Comparison of ENCODE assay signal across 1 cellular context in the genomic region with DNA sequence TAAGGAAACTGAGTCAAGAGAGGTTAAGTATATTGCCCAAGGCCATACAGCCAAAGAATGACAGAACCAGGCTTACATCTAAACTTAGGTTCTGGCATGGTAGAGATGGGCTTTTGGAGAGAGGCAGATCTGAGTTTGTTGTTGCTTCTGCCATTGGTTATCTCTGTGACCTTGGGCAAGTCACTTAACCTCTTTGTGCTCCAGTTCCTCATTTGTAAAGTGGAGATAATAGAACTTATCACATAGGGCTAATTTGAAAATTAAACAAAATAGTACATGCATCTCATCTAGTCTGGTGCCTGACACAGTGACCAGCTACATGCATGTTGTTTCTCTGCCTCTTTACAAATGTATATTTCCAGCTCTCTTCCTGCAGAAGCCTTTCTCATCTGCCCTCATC.
TF ChIP-seq lines count a peak whose summit lies in the region.

No MANE protein-coding gene starts in this region.

TF ChIP-seq in K562, 482 proteins besides CTCF, POLR2A, EP300 and RAD21 (continued from another document):
- no peak for TF ChIP-seq ZNF778 (CRISPR knock-in tag; IDR thresholded peaks at IDR 0.05)
- TF ChIP-seq ZFP30 (CRISPR knock-in tag; IDR thresholded peaks at IDR 0.05; ENCODE audit: borderline replicate concordance), result no peak
- TF ChIP-seq, protein P1, sequence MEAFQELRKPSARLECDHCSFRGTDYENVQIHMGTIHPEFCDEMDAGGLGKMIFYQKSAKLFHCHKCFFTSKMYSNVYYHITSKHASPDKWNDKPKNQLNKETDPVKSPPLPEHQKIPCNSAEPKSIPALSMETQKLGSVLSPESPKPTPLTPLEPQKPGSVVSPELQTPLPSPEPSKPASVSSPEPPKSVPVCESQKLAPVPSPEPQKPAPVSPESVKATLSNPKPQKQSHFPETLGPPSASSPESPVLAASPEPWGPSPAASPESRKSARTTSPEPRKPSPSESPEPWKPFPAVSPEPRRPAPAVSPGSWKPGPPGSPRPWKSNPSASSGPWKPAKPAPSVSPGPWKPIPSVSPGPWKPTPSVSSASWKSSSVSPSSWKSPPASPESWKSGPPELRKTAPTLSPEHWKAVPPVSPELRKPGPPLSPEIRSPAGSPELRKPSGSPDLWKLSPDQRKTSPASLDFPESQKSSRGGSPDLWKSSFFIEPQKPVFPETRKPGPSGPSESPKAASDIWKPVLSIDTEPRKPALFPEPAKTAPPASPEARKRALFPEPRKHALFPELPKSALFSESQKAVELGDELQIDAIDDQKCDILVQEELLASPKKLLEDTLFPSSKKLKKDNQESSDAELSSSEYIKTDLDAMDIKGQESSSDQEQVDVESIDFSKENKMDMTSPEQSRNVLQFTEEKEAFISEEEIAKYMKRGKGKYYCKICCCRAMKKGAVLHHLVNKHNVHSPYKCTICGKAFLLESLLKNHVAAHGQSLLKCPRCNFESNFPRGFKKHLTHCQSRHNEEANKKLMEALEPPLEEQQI (IDR thresholded peaks at IDR 0.05), result no peak
